28 cellular contexts compared by ENCODE assay signal in genomic region chr5:87574106-87574505, GRCh38.
"Had no signal": no experiment of that assay in that cellular context is flagged by ENCODE, and none has a peak within 500 bp of the region (broad histone marks: within the 10 kb centered on the region; RNA-seq: fewer than 3 reads in every experiment).

No MANE protein-coding gene starts in this region.

- DNase-seq: activated B cell treated with CpG ODN at 0.5 μM for 24 hours; activated CD4-positive, alpha-beta memory T cell treated with anti-CD3 and anti-CD28 coated beads for 36 hours; activated CD4-positive, alpha-beta T cell treated with anti-CD3 and anti-CD28 coated beads for 4 hours; activated CD4-positive, alpha-beta T cell treated with anti-CD3 and anti-CD28 coated beads, Interleukin-2, amount 10 ng/mL, durations not matched to agents 24 days and 14 days; activated CD4-positive, alpha-beta T cell treated with anti-CD3 and anti-CD28 coated beads, Interleukin-2, amount 50 U/mL, for 1 hour; activated CD4-positive, alpha-beta T cell treated with anti-CD3 and anti-CD28 coated beads, Interleukin-2, amount 50 U/mL, for 4 hours; activated CD4-positive, CD25-positive, alpha-beta regulatory T cell treated with anti-CD3 and anti-CD28 coated beads, Interleukin-2, amount 50 U/mL, for 72 hours; activated CD8-positive, alpha-beta memory T cell treated with anti-CD3 and anti-CD28 coated beads, Interleukin-2, amount 50 U/mL, for 4 hours; activated CD8-positive, alpha-beta T cell treated with anti-CD3 and anti-CD28 coated beads for 36 hours; activated effector memory CD4-positive, alpha-beta T cell treated with anti-CD3 and anti-CD28 coated beads, Interleukin-2, amount 50 U/mL, for 16 hours; activated gamma-delta T cell treated with Interleukin-2 at 50 U/mL for 16 hours; activated naive CD4-positive, alpha-beta T cell; activated naive CD4-positive, alpha-beta T cell treated with anti-CD3 and anti-CD28 coated beads for 36 hours; activated naive CD4-positive, alpha-beta T cell treated with anti-CD3 and anti-CD28 coated beads, Interleukin-2, amount 50 U/mL, for 16 hours; activated naive CD8-positive, alpha-beta T cell treated with anti-CD3 and anti-CD28 coated beads for 36 hours; activated T-cell treated with anti-CD3 and anti-CD28 coated beads for 4 hours; activated T-cell treated with anti-CD3 and anti-CD28 coated beads, Interleukin-2, amount 50 U/mL, for 1 hour; activated T-cell treated with anti-CD3 and anti-CD28 coated beads, Interleukin-2, amount 50 U/mL, for 4 hours; activated T-cell treated with anti-CD3 and anti-CD28 coated beads, Interleukin-2, amount 50 U/mL, for 72 hours; adrenal gland; amniotic stem cell; aorta; body of pancreas; brain microvascular endothelial cell; central memory CD4-positive, alpha-beta T cell; T-helper 1 cell; T-helper 2 cell; T-helper 9 cell had no signal
